4 cellular contexts compared by ENCODE assay signal in genomic region chr2:78602862-78603261, GRCh38.
TF ChIP-seq lines count a peak whose summit lies in the region.

No MANE protein-coding gene starts in this region.

TF ChIP-seq in HepG2, 621 proteins besides CTCF, POLR2A, EP300 and RAD21:
- TF ChIP-seq ZMYM2 (CRISPR knock-in tag; IDR thresholded peaks at IDR 0.05) (no peak), MAFF (IDR thresholded peaks at IDR 0.05; ENCODE audit: low read depth, low read length) (peak; percentile 65), MAFK (conservative IDR thresholded peaks at IDR 0.05 in 1 of 2, IDR thresholded peaks at IDR 0.05 in 1 of 2; ENCODE audit: low read length in 2 of 2) (peak; percentile 57 to 70), USF2 (IDR thresholded peaks at IDR 0.05; ENCODE audit: low read depth, low read length) (peak; percentile 12; the same call in 1 of the 2 replicates), USF2 (CRISPR knock-in tag; IDR thresholded peaks at IDR 0.05; ENCODE audit: borderline replicate concordance) (no peak)

TF ChIP-seq in A549, 52 proteins besides CTCF, POLR2A, EP300 and RAD21:
- TF ChIP-seq CHD2 (IDR thresholded peaks at IDR 0.05; ENCODE audit: low read length, partially characterized antibody) (no peak), MAFK (IDR thresholded peaks at IDR 0.05; ENCODE audit: partially characterized antibody) (peak; percentile 58)
TF ChIP-seq in A549: peak in this region for 1.

TF ChIP-seq in IMR-90, 13 proteins besides CTCF, POLR2A, EP300 and RAD21:
- TF ChIP-seq USF2 (IDR thresholded peaks at IDR 0.05; ENCODE audit: low read depth, low read length): no peak
- TF ChIP-seq MAFK (IDR thresholded peaks at IDR 0.05; ENCODE audit: low read depth, low read length): 0 out of 2 replicates have a peak, but pooled peaks have one; percentile 21

TF ChIP-seq in K562, 482 proteins besides CTCF, POLR2A, EP300 and RAD21:
- no peak for TF ChIP-seq ZNF830 (CRISPR knock-in tag; IDR thresholded peaks at IDR 0.05)
- TF ChIP-seq C11orf30 (IDR thresholded peaks at IDR 0.05; ENCODE audit: low read depth): 0 out of 2 replicates have a peak, but pooled peaks have one; percentile 22
- peak; percentile 69 for TF ChIP-seq ZNF316 (IDR thresholded peaks at IDR 0.05)
- no peak for TF ChIP-seq ZNF280A (IDR thresholded peaks at IDR 0.05; ENCODE audit: low read depth, partially characterized antibody)
TF ChIP-seq in K562: peak in this region for 2.
